ENCODE assay signal across 9 cellular contexts in genomic region chr5:135392256-135392655, GRCh38. TPM values are rescaled to one million over a fixed set of nuclear protein-coding genes. Genes with fewer than 3 reads are reported as not detected.
DNase-seq lines count a peak whose midpoint lies in the region; ATAC-seq and TF ChIP-seq lines count a peak whose summit lies in the region.
"Had no signal": no experiment of that assay in that cellular context is flagged by ENCODE, and none has a peak within 500 bp of the region (broad histone marks: within the 10 kb centered on the region; RNA-seq: fewer than 3 reads in every experiment).

No MANE protein-coding gene starts in this region.

- H3K27ac Mint-ChIP-seq in activated naive CD8-positive, alpha-beta T cell, result peak overlapping the region; percentile 4
- H3K27ac Mint-ChIP-seq in activated naive CD8-positive, alpha-beta T cell treated with anti-CD3 and anti-CD28 coated beads for 36 hours, result no peak overlapping the region
- peak overlapping the region; percentile 3 for H3K27ac Mint-ChIP-seq in activated naive CD8-positive, alpha-beta T cell treated with anti-CD3 and anti-CD28 coated beads, Interleukin-2, amount 50 U/mL, for 24 hours

- DNase-seq in activated naive CD8-positive, alpha-beta T cell treated with anti-CD3 and anti-CD28 coated beads for 36 hours, result no peak
- no peak for DNase-seq in activated naive CD8-positive, alpha-beta T cell treated with anti-CD3 and anti-CD28 coated beads, Interleukin-2, amount 50 U/mL, for 24 hours
- peak; percentile 59 for DNase-seq in kidney tubule cell (ENCODE audit: low spot score)
- no peak for DNase-seq in transverse colon
- DNase-seq in stimulated activated CD4-positive, alpha-beta T cell treated with anti-CD3 and anti-CD28 coated beads, Interleukin-12 subunit alpha, Interleukin-12 subunit beta, amount 100 ng/mL, for 4 hours, result no peak
- DNase-seq: SW 1271 had no signal

- 71 to 79% methylated on average over 2 of the region's 2 CpGs for WGBS in transverse colon (ENCODE audit: low coverage in 1 of 2), 2 donors

- H3K27me3 ChIP-seq in transverse colon, result no peaks in the 10 kb centered on the region

- in situ Hi-C loops in transverse colon (cut with MboI; ENCODE audit: low pct_ligation_motif_present in 1 of 4, low pct_unique_long_range_greater_than_20kb in 1 of 4, low sequenced_read_pairs in 3 of 4), result no loop called here

- no peaks in the 10 kb centered on the region for H3K36me3 ChIP-seq in transverse colon

- H3K4me1 Mint-ChIP-seq in activated naive CD8-positive, alpha-beta T cell (ENCODE audit: low read depth), result peaks cover 84% of the 10 kb centered on the region
- H3K4me1 Mint-ChIP-seq in activated naive CD8-positive, alpha-beta T cell treated with anti-CD3 and anti-CD28 coated beads for 36 hours, result peaks cover 59% of the 10 kb centered on the region
- H3K4me1 Mint-ChIP-seq in activated naive CD8-positive, alpha-beta T cell treated with anti-CD3 and anti-CD28 coated beads, Interleukin-2, amount 50 U/mL, for 24 hours, result peaks cover 68% of the 10 kb centered on the region

- TF ChIP-seq POLR2A in transverse colon (IDR thresholded peaks at IDR 0.05), result no peak

- H3K36me3 Mint-ChIP-seq in activated naive CD8-positive, alpha-beta T cell, result peaks cover 19% of the 10 kb centered on the region
- peaks cover 36% of the 10 kb centered on the region for H3K36me3 Mint-ChIP-seq in activated naive CD8-positive, alpha-beta T cell treated with anti-CD3 and anti-CD28 coated beads for 36 hours
- peaks cover 42% of the 10 kb centered on the region for H3K36me3 Mint-ChIP-seq in activated naive CD8-positive, alpha-beta T cell treated with anti-CD3 and anti-CD28 coated beads, Interleukin-2, amount 50 U/mL, for 24 hours (ENCODE audit: low read depth)

- no peaks in the 10 kb centered on the region for H3K27me3 Mint-ChIP-seq in activated naive CD8-positive, alpha-beta T cell
- no peaks in the 10 kb centered on the region for H3K27me3 Mint-ChIP-seq in activated naive CD8-positive, alpha-beta T cell treated with anti-CD3 and anti-CD28 coated beads for 36 hours
- H3K27me3 Mint-ChIP-seq in activated naive CD8-positive, alpha-beta T cell treated with anti-CD3 and anti-CD28 coated beads, Interleukin-2, amount 50 U/mL, for 24 hours, result no peaks in the 10 kb centered on the region

- intact Hi-C loops in transverse colon (cut with DNase I; ENCODE audit: low total_unique reads), result no loop called here

- H3K4me3 ChIP-seq in transverse colon, result no peak overlapping the region

- no peaks in the 10 kb centered on the region for H3K9me3 ChIP-seq in transverse colon

- no peaks in the 10 kb centered on the region for H3K9me3 Mint-ChIP-seq in activated naive CD8-positive, alpha-beta T cell (ENCODE audit: low read depth)
- H3K9me3 Mint-ChIP-seq in activated naive CD8-positive, alpha-beta T cell treated with anti-CD3 and anti-CD28 coated beads for 36 hours, result no peaks in the 10 kb centered on the region
- H3K9me3 Mint-ChIP-seq in activated naive CD8-positive, alpha-beta T cell treated with anti-CD3 and anti-CD28 coated beads, Interleukin-2, amount 50 U/mL, for 24 hours, result no peaks in the 10 kb centered on the region

- H3K4me3 Mint-ChIP-seq in activated naive CD8-positive, alpha-beta T cell, result no peak overlapping the region
- no peak overlapping the region for H3K4me3 Mint-ChIP-seq in activated naive CD8-positive, alpha-beta T cell treated with anti-CD3 and anti-CD28 coated beads for 36 hours
- H3K4me3 Mint-ChIP-seq in activated naive CD8-positive, alpha-beta T cell treated with anti-CD3 and anti-CD28 coated beads, Interleukin-2, amount 50 U/mL, for 24 hours, result no peak overlapping the region

- ATAC-seq in activated naive CD8-positive, alpha-beta T cell treated with anti-CD3 and anti-CD28 coated beads, Interleukin-2, amount 50 U/mL, for 24 hours, result peak; percentile 51
- ATAC-seq in HG03521 (IDR thresholded peaks at IDR 0.05; ENCODE audit: unreplicated experiment) (no peak), HG02870 (IDR thresholded peaks at IDR 0.05; ENCODE audit: unreplicated experiment) (no peak)

- TF ChIP-seq CTCF in transverse colon (IDR thresholded peaks at IDR 0.05), result no peak

- TF ChIP-seq EP300 in transverse colon (IDR thresholded peaks at IDR 0.05; ENCODE audit: low read depth), result no peak

- H3K27ac ChIP-seq in transverse colon, result peak overlapping the region in 3 of 4 donors; percentile 20 to 26 (median 21)

- H3K4me1 ChIP-seq in transverse colon, result peaks cover 12 to 73% (median 50%) of the 10 kb centered on the region in 4 donors

RNA-seq across cellular contexts. Expression of gene MACROH2A1, which starts 6.8 kb away (rescaled TPM):
- total RNA-seq in activated naive CD8-positive, alpha-beta T cell treated with anti-CD3 and anti-CD28 coated beads for 36 hours, result 100 to 1,000 TPM; 201 to 208 TPM
- 100 to 1,000 TPM; 190 to 348 (median 314) TPM for total RNA-seq in transverse colon

RNA-seq across cellular contexts. Expression of gene DCANP1, which starts 54.9 kb away (rescaled TPM):
- total RNA-seq in activated naive CD8-positive, alpha-beta T cell treated with anti-CD3 and anti-CD28 coated beads for 36 hours, result not detected
- under 1 TPM in 1 of 4 donors, not detected in 3; 0.95 TPM for total RNA-seq in transverse colon

RNA-seq across cellular contexts. Expression of gene TIFAB, which starts 59.9 kb away (rescaled TPM):
- total RNA-seq in activated naive CD8-positive, alpha-beta T cell treated with anti-CD3 and anti-CD28 coated beads for 36 hours, result not detected
- under 1 TPM in 1 of 4 donors, not detected in 3; 0.16 TPM for total RNA-seq in transverse colon
